In genomic region chr9:136832581-136832980, GRCh38 we compare ENCODE assay signal across 21 cellular contexts.
"Had no signal": no experiment of that assay in that cellular context is flagged by ENCODE, and none has a peak within 500 bp of the region (broad histone marks: within the 10 kb centered on the region; RNA-seq: fewer than 3 reads in every experiment).

No MANE protein-coding gene starts in this region.

- H3K27me3 ChIP-seq: colonic mucosa, gastroesophageal sphincter, ovary, testis, tibial artery had no signal

- H3K4me3 ChIP-seq: colonic mucosa, gastroesophageal sphincter, lung, mucosa of descending colon, ovary, testis, tibial artery had no signal

- H3K27ac ChIP-seq: colonic mucosa, epithelial cell of prostate, gastroesophageal sphincter, ovary, testis, tibial artery had no signal

- ATAC-seq: esophagus mucosa; gastroesophageal sphincter; mucosa of descending colon; sciatic nerve; stimulated activated memory B cell treated with anti-CD40 and anti-IgM and Interleukin-4, amounts not matched to agents 10 μg/mL and 1 μg/mL and 100 μg/mL, for 72 hours; stimulated activated naive CD8-positive, alpha-beta T cell treated with anti-CD3 and anti-CD28 coated beads, Interleukin-15, Interleukin-2, amounts not matched to agents 100 U/mL and 50 U/mL, for 24 hours had no signal

- H3K9me3 ChIP-seq: colonic mucosa, gastroesophageal sphincter, mucosa of descending colon, ovary, testis, tibial artery had no signal

- H3K36me3 ChIP-seq: ovary had no signal

- H3K4me1 ChIP-seq: colonic mucosa, gastroesophageal sphincter, testis, tibial artery had no signal

- DNase-seq: colonic mucosa; effector CD8-positive, alpha-beta T cell; endodermal cell; foreskin fibroblast; mucosa of descending colon; naive B cell; nephron progenitor cell; retina; stimulated activated CD4-positive, alpha-beta T cell treated with anti-CD3 and anti-CD28 coated beads, Interleukin-2, amount 100 ng/mL, for 24 hours; stimulated activated CD4-positive, alpha-beta T cell treated with anti-CD3 and anti-CD28 coated beads, Interleukin-4, amount 100 ng/mL, for 4 hours; stimulated activated naive CD8-positive, alpha-beta T cell treated with anti-CD3 and anti-CD28 coated beads, Interleukin-15, Interleukin-2, amounts not matched to agents 100 U/mL and 50 U/mL, for 24 hours; substantia nigra; testis; tibial artery had no signal
